In the genomic region with DNA sequence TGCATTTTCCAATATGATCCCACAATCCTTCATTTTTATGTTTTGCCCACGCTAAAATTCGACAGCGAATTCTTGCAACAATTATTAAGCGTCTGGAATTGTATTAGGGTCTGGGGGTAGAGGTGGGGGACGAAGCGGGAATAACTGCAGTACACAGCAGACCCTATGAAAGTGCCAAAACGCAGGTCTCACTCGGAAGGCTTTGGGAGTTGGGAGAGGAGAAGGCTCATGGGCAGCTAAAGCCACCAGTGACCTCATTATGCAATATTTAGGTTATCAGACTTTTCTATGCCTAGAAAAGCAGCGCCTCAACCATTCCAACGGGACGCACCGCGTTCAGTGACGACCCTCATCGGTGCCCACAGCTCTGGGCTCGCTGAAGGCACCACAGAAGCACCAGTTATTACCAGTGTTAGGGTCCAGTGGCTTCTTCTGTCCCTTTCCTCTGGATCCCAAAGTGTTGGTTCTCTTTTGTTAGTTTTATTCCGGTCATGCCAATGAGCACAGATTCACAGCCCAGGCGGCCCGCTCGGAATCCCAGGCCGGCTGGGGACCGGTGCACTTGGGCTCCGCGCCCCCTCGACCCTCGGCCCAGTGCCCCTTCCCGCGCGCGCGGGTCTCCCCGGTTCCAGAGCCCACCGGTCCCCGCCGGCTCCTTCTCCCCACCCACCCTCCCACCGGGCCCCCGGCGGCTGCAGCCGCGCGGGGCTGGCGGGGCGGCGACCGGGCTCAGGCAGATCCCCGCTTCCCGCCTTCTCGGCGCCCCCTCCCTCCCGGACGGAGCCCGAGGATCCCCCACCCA, we compare ENCODE assay signal across 1 cellular context.
TF ChIP-seq lines count a peak whose summit lies in the region.

No MANE protein-coding gene starts in this region.

TF ChIP-seq in HCT116, 20 proteins besides CTCF, POLR2A, EP300 and RAD21:
- TF ChIP-seq, protein P1, sequence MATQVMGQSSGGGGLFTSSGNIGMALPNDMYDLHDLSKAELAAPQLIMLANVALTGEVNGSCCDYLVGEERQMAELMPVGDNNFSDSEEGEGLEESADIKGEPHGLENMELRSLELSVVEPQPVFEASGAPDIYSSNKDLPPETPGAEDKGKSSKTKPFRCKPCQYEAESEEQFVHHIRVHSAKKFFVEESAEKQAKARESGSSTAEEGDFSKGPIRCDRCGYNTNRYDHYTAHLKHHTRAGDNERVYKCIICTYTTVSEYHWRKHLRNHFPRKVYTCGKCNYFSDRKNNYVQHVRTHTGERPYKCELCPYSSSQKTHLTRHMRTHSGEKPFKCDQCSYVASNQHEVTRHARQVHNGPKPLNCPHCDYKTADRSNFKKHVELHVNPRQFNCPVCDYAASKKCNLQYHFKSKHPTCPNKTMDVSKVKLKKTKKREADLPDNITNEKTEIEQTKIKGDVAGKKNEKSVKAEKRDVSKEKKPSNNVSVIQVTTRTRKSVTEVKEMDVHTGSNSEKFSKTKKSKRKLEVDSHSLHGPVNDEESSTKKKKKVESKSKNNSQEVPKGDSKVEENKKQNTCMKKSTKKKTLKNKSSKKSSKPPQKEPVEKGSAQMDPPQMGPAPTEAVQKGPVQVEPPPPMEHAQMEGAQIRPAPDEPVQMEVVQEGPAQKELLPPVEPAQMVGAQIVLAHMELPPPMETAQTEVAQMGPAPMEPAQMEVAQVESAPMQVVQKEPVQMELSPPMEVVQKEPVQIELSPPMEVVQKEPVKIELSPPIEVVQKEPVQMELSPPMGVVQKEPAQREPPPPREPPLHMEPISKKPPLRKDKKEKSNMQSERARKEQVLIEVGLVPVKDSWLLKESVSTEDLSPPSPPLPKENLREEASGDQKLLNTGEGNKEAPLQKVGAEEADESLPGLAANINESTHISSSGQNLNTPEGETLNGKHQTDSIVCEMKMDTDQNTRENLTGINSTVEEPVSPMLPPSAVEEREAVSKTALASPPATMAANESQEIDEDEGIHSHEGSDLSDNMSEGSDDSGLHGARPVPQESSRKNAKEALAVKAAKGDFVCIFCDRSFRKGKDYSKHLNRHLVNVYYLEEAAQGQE (IDR thresholded peaks at IDR 0.05; ENCODE audit: low read depth): no peak
- TF ChIP-seq YY1 (IDR thresholded peaks at IDR 0.05; ENCODE audit: extremely low read depth, insufficient replicate concordance, low read depth, low read length) (no peak), FOSL1 (IDR thresholded peaks at IDR 0.05; ENCODE audit: low read depth) (no peak)
